Comparison of ENCODE assay signal across 8 cellular contexts in genomic region chr14:70601162-70601561, GRCh38. TPM values are rescaled to one million over a fixed set of nuclear protein-coding genes. Genes with fewer than 3 reads are reported as not detected.
DNase-seq lines count a peak whose midpoint lies in the region; ATAC-seq and TF ChIP-seq lines count a peak whose summit lies in the region.

No MANE protein-coding gene starts in this region.

- DNase-seq in GM12865 (ENCODE audit: low read depth) (no peak), RWPE2 (ENCODE audit: low spot score) (no peak), foreskin fibroblast (peak in 1 of 2 donors; percentile 17), sigmoid colon (no peak), NCI-H187 (lab: John Stamatoyannopoulos, UW) (no peak), GOT3 (lab: John Stamatoyannopoulos, UW) (no peak)

- peak; percentile 41; the same call in 2 of the 3 replicates for ATAC-seq in RWPE2 (ENCODE audit: low read depth)
- no peak for ATAC-seq in HG02840 (IDR thresholded peaks at IDR 0.05; ENCODE audit: low FRiP score, unreplicated experiment)
- no peak for ATAC-seq in esophagus mucosa

- no peak for TF ChIP-seq CTCF in GM12865 (IDR thresholded peaks at IDR 0.05; ENCODE audit: insufficient read depth, low read depth, low read length, missing control alignments)
- TF ChIP-seq CTCF in RWPE2 (IDR thresholded peaks at IDR 0.05; ENCODE audit: poor library complexity, severe bottlenecking): no peak
- no peak for TF ChIP-seq CTCF in foreskin fibroblast (IDR thresholded peaks at IDR 0.05; ENCODE audit: low read depth, low read length)
- no peak for TF ChIP-seq CTCF in sigmoid colon (IDR thresholded peaks at IDR 0.05)

- 38 to 41% methylated on average over 3 of the region's 3 CpGs for WGBS in sigmoid colon, 2 donors

- intact Hi-C loops in sigmoid colon (cut with DNase I): loop anchor here (2.0 kb wide), 1 partner anchor 216 kb away; no protein-coding TSS in a partner anchor

- H3K4me3 ChIP-seq in GM12865 (ENCODE audit: low read depth, low read length) (peak overlapping the region; percentile 68), RWPE2 (ENCODE audit: severe bottlenecking) (peak overlapping the region; percentile 79), foreskin fibroblast (ENCODE audit: low read depth in 1 of 2, low read length in 2 of 2) (peak overlapping the region; percentile 51 to 59), sigmoid colon (peak overlapping the region in 3 of 4 donors; percentile 63 to 88 (median 83))

- TF ChIP-seq EP300 in sigmoid colon (IDR thresholded peaks at IDR 0.05): no peak

- H3K27me3 ChIP-seq in RWPE2 (ENCODE audit: insufficient read depth, poor library complexity, severe bottlenecking) (no peaks in the 10 kb centered on the region), sigmoid colon (peaks cover 0 to 3% (median 0%) of the 10 kb centered on the region in 3 donors)

- no peak for TF ChIP-seq POLR2A in sigmoid colon (IDR thresholded peaks at IDR 0.05)

- H3K27ac ChIP-seq in RWPE2 (ENCODE audit: poor library complexity, severe bottlenecking) (peak overlapping the region; percentile 68), sigmoid colon (peak overlapping the region; percentile 70 to 79 (median 78))

- H3K36me3 ChIP-seq in RWPE2 (ENCODE audit: low read depth) (peaks cover 22% of the 10 kb centered on the region), sigmoid colon (peaks cover 0 to 6% (median 4%) of the 10 kb centered on the region in 4 donors)

- H3K9me3 ChIP-seq in RWPE2 (ENCODE audit: severe bottlenecking) (no peaks in the 10 kb centered on the region), sigmoid colon (no peaks in the 10 kb centered on the region)

- peaks cover 12% of the 10 kb centered on the region for H3K4me1 ChIP-seq in RWPE2 (ENCODE audit: insufficient read depth, poor library complexity, severe bottlenecking)
- peaks cover 0 to 18% (median 13%) of the 10 kb centered on the region in 4 donors for H3K4me1 ChIP-seq in sigmoid colon

RNA-seq across cellular contexts. Expression of gene MED6, which starts 0.7 kb away (rescaled TPM):
- 10 to 100 TPM; 24.3 to 40.7 (median 30.1) TPM for total RNA-seq in sigmoid colon
- 10 to 100 TPM; 15.0 to 26.1 (median 20.6) TPM for polyA plus RNA-seq in sigmoid colon
- total RNA-seq in esophagus mucosa: 22.2 TPM

RNA-seq across cellular contexts. Expression of gene TTC9, which starts 40.6 kb away (rescaled TPM):
- under 1 TPM; 0.16 to 0.81 (median 0.63) TPM for total RNA-seq in sigmoid colon
- polyA plus RNA-seq in sigmoid colon: 1 to 10 TPM in 1 of 3 donors, under 1 TPM in 1, not detected in 1; 0.60 to 3.6 TPM
- total RNA-seq in esophagus mucosa: 40.5 TPM

Comparison
In these comparisons a context has a peak if more than half of its experiments do, and no peak if none do; other contexts are left out.
1. RNA of gene TTC9, which starts 40.6 kb away (total RNA-seq): 40.5 TPM in esophagus mucosa (single experiment); 0.16 to 0.81 TPM in sigmoid colon; every median in the first group is over 10 times any median in the second.
2. Peak in every context shown above with its lines, with median percentiles within 50 percentile points of each other: H3K4me3 ChIP-seq.